Comparison of ENCODE assay signal across 21 cellular contexts in genomic region chr10:67933199-67933598, GRCh38.
"Had no signal": no experiment of that assay in that cellular context is flagged by ENCODE, and none has a peak within 500 bp of the region (broad histone marks: within the 10 kb centered on the region; RNA-seq: fewer than 3 reads in every experiment).

No MANE protein-coding gene starts in this region.

- H3K9me3 Mint-ChIP-seq: activated CD4-positive, alpha-beta T cell treated with anti-CD3 and anti-CD28 coated beads, Interleukin-2, amount 10 ng/mL, durations not matched to agents 24 days and 14 days; activated naive CD4-positive, alpha-beta T cell treated with anti-CD3 and anti-CD28 coated beads for 36 hours; activated naive CD4-positive, alpha-beta T cell treated with anti-CD3 and anti-CD28 coated beads, Interleukin-2, amount 50 U/mL, for 72 hours had no signal

- H3K4me3 Mint-ChIP-seq: activated CD4-positive, alpha-beta T cell treated with anti-CD3 and anti-CD28 coated beads, Interleukin-2, amount 10 ng/mL, durations not matched to agents 24 days and 14 days; activated naive CD4-positive, alpha-beta T cell treated with anti-CD3 and anti-CD28 coated beads for 36 hours had no signal

- H3K4me3 ChIP-seq: adrenal gland, body of pancreas, breast epithelium, SJCRH30, SK-N-MC had no signal

- H3K4me1 ChIP-seq: adrenal gland, body of pancreas, breast epithelium, SJCRH30 had no signal

- FAIRE-seq: astrocyte, TTC549 had no signal

- H3K36me3 ChIP-seq: breast epithelium, SJCRH30 had no signal

- H3K27me3 Mint-ChIP-seq: activated CD4-positive, alpha-beta T cell treated with anti-CD3 and anti-CD28 coated beads, Interleukin-2, amount 10 ng/mL, durations not matched to agents 24 days and 14 days had no signal

- H3K27me3 ChIP-seq: adrenal gland, body of pancreas, breast epithelium, SJCRH30 had no signal

- DNase-seq: activated CD4-positive, alpha-beta T cell treated with anti-CD3 and anti-CD28 coated beads, Interleukin-2, amount 10 ng/mL, durations not matched to agents 24 days and 14 days; activated CD4-positive, alpha-beta T cell treated with anti-CD3 and anti-CD28 coated beads, Interleukin-2, amount 50 U/mL, for 4 hours; activated CD8-positive, alpha-beta memory T cell treated with anti-CD3 and anti-CD28 coated beads, Interleukin-2, amount 50 U/mL, for 4 hours; activated gamma-delta T cell treated with Interleukin-2 at 50 U/mL for 16 hours; activated naive CD4-positive, alpha-beta T cell treated with anti-CD3 and anti-CD28 coated beads for 36 hours; adrenal gland; body of pancreas; NCI-H1105; NCI-H1417 treated with DMSO at 0.1 percent for 48 hours; NCI-H187 treated with DMSO at 0.1 percent for 48 hours; NCI-H2081; NCI-H226; NCI-H524 treated with DMSO at 0.1 percent for 48 hours; SHP77; SJCRH30 had no signal

- H3K9me3 ChIP-seq: adrenal gland, body of pancreas, breast epithelium, SJCRH30 had no signal

- H3K4me1 Mint-ChIP-seq: activated CD4-positive, alpha-beta T cell treated with anti-CD3 and anti-CD28 coated beads, Interleukin-2, amount 10 ng/mL, durations not matched to agents 24 days and 14 days had no signal

- H3K27ac ChIP-seq: adrenal gland, body of pancreas, breast epithelium, SJCRH30, SK-N-MC had no signal

- H3K36me3 Mint-ChIP-seq: activated naive CD4-positive, alpha-beta T cell treated with anti-CD3 and anti-CD28 coated beads, Interleukin-2, amount 50 U/mL, for 72 hours had no signal

- ATAC-seq: activated naive CD4-positive, alpha-beta T cell treated with anti-CD3 and anti-CD28 coated beads, Interleukin-2, amount 50 U/mL, for 72 hours; body of pancreas; Panc1 had no signal

- H3K27ac Mint-ChIP-seq: activated CD4-positive, alpha-beta T cell treated with anti-CD3 and anti-CD28 coated beads, Interleukin-2, amount 10 ng/mL, durations not matched to agents 24 days and 14 days; activated naive CD4-positive, alpha-beta T cell treated with anti-CD3 and anti-CD28 coated beads for 36 hours; activated naive CD4-positive, alpha-beta T cell treated with anti-CD3 and anti-CD28 coated beads, Interleukin-2, amount 50 U/mL, for 72 hours had no signal
